In the genomic region with DNA sequence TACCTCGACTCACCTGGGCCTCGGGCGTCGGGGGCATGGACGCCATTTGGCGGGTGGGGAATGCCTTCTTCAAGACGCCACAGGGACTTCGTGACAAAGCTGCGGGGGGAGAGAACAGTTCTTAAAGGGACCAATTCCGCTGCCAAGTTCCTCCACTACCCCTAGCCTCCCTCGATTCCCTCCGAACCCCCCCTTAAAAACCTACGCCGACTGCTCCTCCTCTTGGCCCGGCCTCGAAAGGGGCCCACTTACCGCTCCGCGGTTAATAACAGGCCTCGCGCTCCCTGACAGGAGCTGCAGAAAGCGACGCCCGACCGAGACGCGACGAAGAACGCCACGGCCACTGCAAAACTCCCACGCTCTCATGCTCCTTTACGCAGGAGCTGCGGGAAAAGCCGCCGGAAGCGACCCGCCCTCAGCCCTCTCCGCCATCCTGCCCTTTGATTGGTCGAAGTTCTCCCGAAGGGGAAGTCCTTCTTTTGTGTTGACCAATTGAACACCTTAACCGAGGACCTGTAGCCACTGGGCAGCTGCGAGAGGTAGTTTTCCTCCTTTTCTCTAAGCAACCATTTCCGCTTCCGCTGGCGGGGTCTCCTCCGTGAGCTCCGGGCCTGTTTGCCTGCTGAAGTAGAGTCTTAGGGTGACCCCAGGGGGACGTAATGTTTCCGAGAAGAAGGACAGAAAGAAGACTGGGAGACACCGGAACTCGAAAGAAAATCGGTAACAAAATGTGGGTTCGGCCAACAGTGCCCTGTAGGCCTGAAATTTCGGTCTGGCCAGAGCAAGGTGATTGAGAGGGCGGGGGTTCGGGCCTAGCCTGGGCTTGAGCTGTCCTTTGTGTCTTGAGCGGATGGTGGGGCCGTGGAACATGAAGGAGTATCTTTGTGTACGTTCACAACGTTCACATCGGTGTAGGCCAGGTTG, we compare ENCODE assay signal across 1 cellular context.
TF ChIP-seq lines count a peak whose summit lies in the region.

A gene (plus strand): TSS at position 573 of the 924 bp plus-strand sequence. CDS start 32,548 bp downstream, outside the sequence.
A gene with protein sequence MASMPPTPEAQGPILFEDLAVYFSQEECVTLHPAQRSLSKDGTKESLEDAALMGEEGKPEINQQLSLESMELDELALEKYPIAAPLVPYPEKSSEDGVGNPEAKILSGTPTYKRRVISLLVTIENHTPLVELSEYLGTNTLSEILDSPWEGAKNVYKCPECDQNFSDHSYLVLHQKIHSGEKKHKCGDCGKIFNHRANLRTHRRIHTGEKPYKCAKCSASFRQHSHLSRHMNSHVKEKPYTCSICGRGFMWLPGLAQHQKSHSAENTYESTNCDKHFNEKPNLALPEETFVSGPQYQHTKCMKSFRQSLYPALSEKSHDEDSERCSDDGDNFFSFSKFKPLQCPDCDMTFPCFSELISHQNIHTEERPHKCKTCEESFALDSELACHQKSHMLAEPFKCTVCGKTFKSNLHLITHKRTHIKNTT (minus strand): TSS at position 397 of the 924 bp plus-strand sequence. CDS start 351 bp downstream, at position 46.

TF ChIP-seq in HepG2, 621 proteins besides CTCF, POLR2A, EP300 and RAD21 (continued from another document and continues in another):
- TF ChIP-seq, protein P1, sequence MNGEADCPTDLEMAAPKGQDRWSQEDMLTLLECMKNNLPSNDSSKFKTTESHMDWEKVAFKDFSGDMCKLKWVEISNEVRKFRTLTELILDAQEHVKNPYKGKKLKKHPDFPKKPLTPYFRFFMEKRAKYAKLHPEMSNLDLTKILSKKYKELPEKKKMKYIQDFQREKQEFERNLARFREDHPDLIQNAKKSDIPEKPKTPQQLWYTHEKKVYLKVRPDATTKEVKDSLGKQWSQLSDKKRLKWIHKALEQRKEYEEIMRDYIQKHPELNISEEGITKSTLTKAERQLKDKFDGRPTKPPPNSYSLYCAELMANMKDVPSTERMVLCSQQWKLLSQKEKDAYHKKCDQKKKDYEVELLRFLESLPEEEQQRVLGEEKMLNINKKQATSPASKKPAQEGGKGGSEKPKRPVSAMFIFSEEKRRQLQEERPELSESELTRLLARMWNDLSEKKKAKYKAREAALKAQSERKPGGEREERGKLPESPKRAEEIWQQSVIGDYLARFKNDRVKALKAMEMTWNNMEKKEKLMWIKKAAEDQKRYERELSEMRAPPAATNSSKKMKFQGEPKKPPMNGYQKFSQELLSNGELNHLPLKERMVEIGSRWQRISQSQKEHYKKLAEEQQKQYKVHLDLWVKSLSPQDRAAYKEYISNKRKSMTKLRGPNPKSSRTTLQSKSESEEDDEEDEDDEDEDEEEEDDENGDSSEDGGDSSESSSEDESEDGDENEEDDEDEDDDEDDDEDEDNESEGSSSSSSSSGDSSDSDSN (CRISPR knock-in tag; IDR thresholded peaks at IDR 0.05), result 0 out of 2 replicates have a peak, but pooled peaks have one; percentile 19
- TF ChIP-seq HOXA5 (CRISPR knock-in tag; IDR thresholded peaks at IDR 0.05), result peak; percentile 61; the same call in 1 of the 2 replicates
- 0 out of 2 replicates have a peak, but pooled peaks have one; percentile 40 for TF ChIP-seq FOXJ3 (CRISPR knock-in tag; IDR thresholded peaks at IDR 0.05; ENCODE audit: borderline replicate concordance)
- TF ChIP-seq, protein P2, sequence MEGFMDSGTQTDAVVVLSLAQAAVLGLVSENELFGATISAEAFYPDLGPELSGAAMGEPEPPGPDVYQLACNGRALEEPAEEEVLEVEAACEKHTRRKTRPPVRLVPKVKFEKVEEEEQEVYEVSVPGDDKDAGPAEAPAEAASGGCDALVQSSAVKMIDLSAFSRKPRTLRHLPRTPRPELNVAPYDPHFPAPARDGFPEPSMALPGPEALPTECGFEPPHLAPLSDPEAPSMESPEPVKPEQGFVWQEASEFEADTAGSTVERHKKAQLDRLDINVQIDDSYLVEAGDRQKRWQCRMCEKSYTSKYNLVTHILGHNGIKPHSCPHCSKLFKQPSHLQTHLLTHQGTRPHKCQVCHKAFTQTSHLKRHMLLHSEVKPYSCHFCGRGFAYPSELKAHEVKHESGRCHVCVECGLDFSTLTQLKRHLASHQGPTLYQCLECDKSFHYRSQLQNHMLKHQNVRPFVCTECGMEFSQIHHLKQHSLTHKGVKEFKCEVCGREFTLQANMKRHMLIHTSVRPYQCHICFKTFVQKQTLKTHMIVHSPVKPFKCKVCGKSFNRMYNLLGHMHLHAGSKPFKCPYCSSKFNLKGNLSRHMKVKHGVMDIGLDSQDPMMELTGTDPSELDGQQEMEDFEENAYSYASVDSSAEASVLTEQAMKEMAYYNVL (CRISPR knock-in tag; IDR thresholded peaks at IDR 0.05; ENCODE audit: borderline replicate concordance), result no peak
- peak; percentile 68 for TF ChIP-seq GABPA (IDR thresholded peaks at IDR 0.05; ENCODE audit: low read depth, low read length)
- TF ChIP-seq GABPA (CRISPR knock-in tag; IDR thresholded peaks at IDR 0.05; ENCODE audit: low read depth), result peak; percentile 94
- 0 out of 2 replicates have a peak, but pooled peaks have one; percentile 24 for TF ChIP-seq ZNF749 (CRISPR knock-in tag; IDR thresholded peaks at IDR 0.05; ENCODE audit: borderline replicate concordance)
- no peak for TF ChIP-seq ZFP41 (CRISPR knock-in tag; IDR thresholded peaks at IDR 0.05; ENCODE audit: borderline replicate concordance)
- no peak for TF ChIP-seq ZNF879 (CRISPR knock-in tag; IDR thresholded peaks at IDR 0.05)
- TF ChIP-seq TGIF2 (CRISPR knock-in tag; IDR thresholded peaks at IDR 0.05), result no peak
- peak; percentile 21; the same call in 1 of the 2 replicates for TF ChIP-seq YEATS2 (CRISPR knock-in tag; IDR thresholded peaks at IDR 0.05; ENCODE audit: borderline replicate concordance)
- TF ChIP-seq, protein P3, sequence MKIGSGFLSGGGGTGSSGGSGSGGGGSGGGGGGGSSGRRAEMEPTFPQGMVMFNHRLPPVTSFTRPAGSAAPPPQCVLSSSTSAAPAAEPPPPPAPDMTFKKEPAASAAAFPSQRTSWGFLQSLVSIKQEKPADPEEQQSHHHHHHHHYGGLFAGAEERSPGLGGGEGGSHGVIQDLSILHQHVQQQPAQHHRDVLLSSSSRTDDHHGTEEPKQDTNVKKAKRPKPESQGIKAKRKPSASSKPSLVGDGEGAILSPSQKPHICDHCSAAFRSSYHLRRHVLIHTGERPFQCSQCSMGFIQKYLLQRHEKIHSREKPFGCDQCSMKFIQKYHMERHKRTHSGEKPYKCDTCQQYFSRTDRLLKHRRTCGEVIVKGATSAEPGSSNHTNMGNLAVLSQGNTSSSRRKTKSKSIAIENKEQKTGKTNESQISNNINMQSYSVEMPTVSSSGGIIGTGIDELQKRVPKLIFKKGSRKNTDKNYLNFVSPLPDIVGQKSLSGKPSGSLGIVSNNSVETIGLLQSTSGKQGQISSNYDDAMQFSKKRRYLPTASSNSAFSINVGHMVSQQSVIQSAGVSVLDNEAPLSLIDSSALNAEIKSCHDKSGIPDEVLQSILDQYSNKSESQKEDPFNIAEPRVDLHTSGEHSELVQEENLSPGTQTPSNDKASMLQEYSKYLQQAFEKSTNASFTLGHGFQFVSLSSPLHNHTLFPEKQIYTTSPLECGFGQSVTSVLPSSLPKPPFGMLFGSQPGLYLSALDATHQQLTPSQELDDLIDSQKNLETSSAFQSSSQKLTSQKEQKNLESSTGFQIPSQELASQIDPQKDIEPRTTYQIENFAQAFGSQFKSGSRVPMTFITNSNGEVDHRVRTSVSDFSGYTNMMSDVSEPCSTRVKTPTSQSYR (CRISPR knock-in tag; IDR thresholded peaks at IDR 0.05; ENCODE audit: borderline replicate concordance), result no peak
- peak; percentile 87 for TF ChIP-seq GABPB1 (CRISPR knock-in tag; IDR thresholded peaks at IDR 0.05)
- TF ChIP-seq, protein P4, sequence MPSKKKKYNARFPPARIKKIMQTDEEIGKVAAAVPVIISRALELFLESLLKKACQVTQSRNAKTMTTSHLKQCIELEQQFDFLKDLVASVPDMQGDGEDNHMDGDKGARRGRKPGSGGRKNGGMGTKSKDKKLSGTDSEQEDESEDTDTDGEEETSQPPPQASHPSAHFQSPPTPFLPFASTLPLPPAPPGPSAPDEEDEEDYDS (CRISPR knock-in tag; IDR thresholded peaks at IDR 0.05), result peak; percentile 69
- 0 out of 2 replicates have a peak, but pooled peaks have one; percentile 2 for TF ChIP-seq HOXA3 (CRISPR knock-in tag; IDR thresholded peaks at IDR 0.05)
- TF ChIP-seq NFYB (CRISPR knock-in tag; IDR thresholded peaks at IDR 0.05), result peak; percentile 84
- TF ChIP-seq RBM22 (optimal IDR thresholded peaks at IDR 0.05; ENCODE audit: low read length), result no peak
- TF ChIP-seq KLF9 (CRISPR knock-in tag; IDR thresholded peaks at IDR 0.05; ENCODE audit: low read depth), result 0 out of 2 replicates have a peak, but pooled peaks have one; percentile 14
- peak; percentile 67; the same call in 1 of the 2 replicates for TF ChIP-seq ZNF501 (CRISPR knock-in tag; IDR thresholded peaks at IDR 0.05)
- TF ChIP-seq MXD4 (CRISPR knock-in tag; IDR thresholded peaks at IDR 0.05), result peak; percentile 52; the same call in 1 of the 2 replicates
- TF ChIP-seq HES4 (CRISPR knock-in tag; IDR thresholded peaks at IDR 0.05; ENCODE audit: borderline replicate concordance), result 0 out of 2 replicates have a peak, but pooled peaks have one; percentile 24
- peak; percentile 67 for TF ChIP-seq POLR2G (IDR thresholded peaks at IDR 0.05; ENCODE audit: low read depth, low read length)
- TF ChIP-seq, protein P5, sequence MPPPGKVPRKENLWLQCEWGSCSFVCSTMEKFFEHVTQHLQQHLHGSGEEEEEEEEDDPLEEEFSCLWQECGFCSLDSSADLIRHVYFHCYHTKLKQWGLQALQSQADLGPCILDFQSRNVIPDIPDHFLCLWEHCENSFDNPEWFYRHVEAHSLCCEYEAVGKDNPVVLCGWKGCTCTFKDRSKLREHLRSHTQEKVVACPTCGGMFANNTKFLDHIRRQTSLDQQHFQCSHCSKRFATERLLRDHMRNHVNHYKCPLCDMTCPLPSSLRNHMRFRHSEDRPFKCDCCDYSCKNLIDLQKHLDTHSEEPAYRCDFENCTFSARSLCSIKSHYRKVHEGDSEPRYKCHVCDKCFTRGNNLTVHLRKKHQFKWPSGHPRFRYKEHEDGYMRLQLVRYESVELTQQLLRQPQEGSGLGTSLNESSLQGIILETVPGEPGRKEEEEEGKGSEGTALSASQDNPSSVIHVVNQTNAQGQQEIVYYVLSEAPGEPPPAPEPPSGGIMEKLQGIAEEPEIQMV (CRISPR knock-in tag; IDR thresholded peaks at IDR 0.05; ENCODE audit: low read depth), result no peak
- 0 out of 2 replicates have a peak, but pooled peaks have one; percentile 26 for TF ChIP-seq ZMYM4 (CRISPR knock-in tag; IDR thresholded peaks at IDR 0.05)
- peak; percentile 84 for TF ChIP-seq ZFY (CRISPR knock-in tag; IDR thresholded peaks at IDR 0.05)
- TF ChIP-seq HNRNPLL (IDR thresholded peaks at IDR 0.05; ENCODE audit: low read depth, low read length, poor library complexity, severe bottlenecking), result peak; percentile 54
- TF ChIP-seq, protein P6, sequence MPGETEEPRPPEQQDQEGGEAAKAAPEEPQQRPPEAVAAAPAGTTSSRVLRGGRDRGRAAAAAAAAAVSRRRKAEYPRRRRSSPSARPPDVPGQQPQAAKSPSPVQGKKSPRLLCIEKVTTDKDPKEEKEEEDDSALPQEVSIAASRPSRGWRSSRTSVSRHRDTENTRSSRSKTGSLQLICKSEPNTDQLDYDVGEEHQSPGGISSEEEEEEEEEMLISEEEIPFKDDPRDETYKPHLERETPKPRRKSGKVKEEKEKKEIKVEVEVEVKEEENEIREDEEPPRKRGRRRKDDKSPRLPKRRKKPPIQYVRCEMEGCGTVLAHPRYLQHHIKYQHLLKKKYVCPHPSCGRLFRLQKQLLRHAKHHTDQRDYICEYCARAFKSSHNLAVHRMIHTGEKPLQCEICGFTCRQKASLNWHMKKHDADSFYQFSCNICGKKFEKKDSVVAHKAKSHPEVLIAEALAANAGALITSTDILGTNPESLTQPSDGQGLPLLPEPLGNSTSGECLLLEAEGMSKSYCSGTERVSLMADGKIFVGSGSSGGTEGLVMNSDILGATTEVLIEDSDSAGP (CRISPR knock-in tag; IDR thresholded peaks at IDR 0.05; ENCODE audit: borderline replicate concordance), result peak; percentile 57; the same call in 1 of the 2 replicates
- peak; percentile 73; the same call in 1 of the 3 replicates for TF ChIP-seq MXI1 (IDR thresholded peaks at IDR 0.05; ENCODE audit: borderline replicate concordance, low read depth, low read length)
- TF ChIP-seq THAP11 (CRISPR knock-in tag; IDR thresholded peaks at IDR 0.05), result peak; percentile 63
- TF ChIP-seq, protein P7, sequence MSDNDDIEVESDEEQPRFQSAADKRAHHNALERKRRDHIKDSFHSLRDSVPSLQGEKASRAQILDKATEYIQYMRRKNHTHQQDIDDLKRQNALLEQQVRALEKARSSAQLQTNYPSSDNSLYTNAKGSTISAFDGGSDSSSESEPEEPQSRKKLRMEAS (IDR thresholded peaks at IDR 0.05), result peak; percentile 44
- peak; percentile 50; the same call in 1 of the 2 replicates for TF ChIP-seq ZNF724P (CRISPR knock-in tag; IDR thresholded peaks at IDR 0.05; ENCODE audit: borderline replicate concordance)
- peak; percentile 21; the same call in 1 of the 2 replicates for TF ChIP-seq CREM (IDR thresholded peaks at IDR 0.05)
- TF ChIP-seq CREM (CRISPR knock-in tag; IDR thresholded peaks at IDR 0.05), result no peak
- TF ChIP-seq TBX2 (CRISPR knock-in tag; IDR thresholded peaks at IDR 0.05; ENCODE audit: borderline replicate concordance), result no peak
- TF ChIP-seq ZNF577 (CRISPR knock-in tag; IDR thresholded peaks at IDR 0.05; ENCODE audit: borderline replicate concordance, low read depth), result no peak
- no peak; the same call in 1 of the 2 replicates for TF ChIP-seq FOXC1 (CRISPR knock-in tag; IDR thresholded peaks at IDR 0.05; ENCODE audit: borderline replicate concordance)
- TF ChIP-seq, protein P8, sequence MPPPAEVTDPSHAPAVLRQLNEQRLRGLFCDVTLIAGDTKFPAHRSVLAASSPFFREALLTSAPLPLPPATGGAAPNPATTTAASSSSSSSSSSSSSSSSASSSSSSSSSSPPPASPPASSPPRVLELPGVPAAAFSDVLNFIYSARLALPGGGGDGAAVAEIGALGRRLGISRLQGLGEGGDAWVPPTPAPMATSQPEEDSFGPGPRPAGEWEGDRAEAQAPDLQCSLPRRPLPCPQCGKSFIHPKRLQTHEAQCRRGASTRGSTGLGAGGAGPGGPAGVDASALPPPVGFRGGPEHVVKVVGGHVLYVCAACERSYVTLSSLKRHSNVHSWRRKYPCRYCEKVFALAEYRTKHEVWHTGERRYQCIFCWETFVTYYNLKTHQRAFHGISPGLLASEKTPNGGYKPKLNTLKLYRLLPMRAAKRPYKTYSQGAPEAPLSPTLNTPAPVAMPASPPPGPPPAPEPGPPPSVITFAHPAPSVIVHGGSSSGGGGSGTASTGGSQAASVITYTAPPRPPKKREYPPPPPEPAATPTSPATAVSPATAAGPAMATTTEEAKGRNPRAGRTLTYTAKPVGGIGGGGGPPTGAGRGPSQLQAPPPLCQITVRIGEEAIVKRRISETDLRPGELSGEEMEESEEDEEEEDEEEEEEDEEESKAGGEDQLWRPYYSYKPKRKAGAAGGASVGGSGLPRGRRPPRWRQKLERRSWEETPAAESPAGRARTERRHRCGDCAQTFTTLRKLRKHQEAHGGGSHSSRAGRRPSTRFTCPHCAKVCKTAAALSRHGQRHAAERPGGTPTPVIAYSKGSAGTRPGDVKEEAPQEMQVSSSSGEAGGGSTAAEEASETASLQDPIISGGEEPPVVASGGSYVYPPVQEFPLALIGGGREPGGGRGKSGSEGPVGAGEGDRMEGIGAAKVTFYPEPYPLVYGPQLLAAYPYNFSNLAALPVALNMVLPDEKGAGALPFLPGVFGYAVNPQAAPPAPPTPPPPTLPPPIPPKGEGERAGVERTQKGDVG (CRISPR knock-in tag; IDR thresholded peaks at IDR 0.05; ENCODE audit: borderline replicate concordance), result no peak
- TF ChIP-seq GATAD1 (CRISPR knock-in tag; IDR thresholded peaks at IDR 0.05), result peak; percentile 71
- peak; percentile 39; the same call in 1 of the 2 replicates for TF ChIP-seq SIN3A (IDR thresholded peaks at IDR 0.05; ENCODE audit: borderline replicate concordance, low read depth, low read length)
- peak; percentile 83 for TF ChIP-seq ZFX (CRISPR knock-in tag; IDR thresholded peaks at IDR 0.05; ENCODE audit: low read depth)
- TF ChIP-seq KLF6 (CRISPR knock-in tag; IDR thresholded peaks at IDR 0.05), result no peak
- peak; percentile 39; the same call in 1 of the 2 replicates for TF ChIP-seq KDM2A (CRISPR knock-in tag; IDR thresholded peaks at IDR 0.05; ENCODE audit: borderline replicate concordance, low read depth)
